Comparison of ENCODE assay signal across 19 cellular contexts in genomic region chr1:8335246-8335645, GRCh38. TPM values are rescaled to one million over a fixed set of nuclear protein-coding genes. Genes with fewer than 3 reads are reported as not detected.
A peak's percentile ranks its signal among the peaks of the same experiment; 100 is the strongest.
DNase-seq lines count a peak whose midpoint lies in the region; ATAC-seq and TF ChIP-seq lines count a peak whose summit lies in the region.
"Had no signal": no experiment of that assay in that cellular context is flagged by ENCODE, and none has a peak within 500 bp of the region (broad histone marks: within the 10 kb centered on the region; RNA-seq: fewer than 3 reads in every experiment).

No MANE protein-coding gene starts in this region.

- H3K4me1 ChIP-seq in lower lobe of right lung (no peaks in the 10 kb centered on the region), osteoblast (ENCODE audit: insufficient read depth, low read length) (no peaks in the 10 kb centered on the region)
- H3K4me1 ChIP-seq: BE2C, BLaER1, Caco-2 had no signal

- no peaks in the 10 kb centered on the region for H3K36me3 ChIP-seq in H7 (replicated peaks; ENCODE audit: control insufficient read depth, insufficient read depth, low read length)
- H3K36me3 ChIP-seq in lower lobe of right lung = no peaks in the 10 kb centered on the region
- no peaks in the 10 kb centered on the region for H3K36me3 ChIP-seq in osteoblast (ENCODE audit: insufficient read depth, low read length)
- H3K36me3 ChIP-seq: BE2C had no signal

- no peak overlapping the region for H2AFZ ChIP-seq in osteoblast (ENCODE audit: low read length)

- H3K4me3 ChIP-seq in H7 (ENCODE audit: insufficient read depth, low read depth, low read length) (no peak overlapping the region), lower lobe of right lung (no peak overlapping the region), osteoblast (ENCODE audit: insufficient read depth, low read length) (no peak overlapping the region)
- H3K4me3 ChIP-seq: BLaER1 had no signal

- H3K27ac ChIP-seq in lower lobe of right lung (no peak overlapping the region), osteoblast (ENCODE audit: low read depth, low read length) (no peak overlapping the region)
- H3K27ac ChIP-seq: BLaER1 had no signal

- TF ChIP-seq CTCF in lower lobe of right lung (IDR thresholded peaks at IDR 0.05) (no peak), osteoblast (IDR thresholded peaks at IDR 0.05; ENCODE audit: extremely low read depth, low read depth, low read length) (no peak)

- DNase-seq in H7 (peak; percentile 59), islet precursor cell (peak; percentile 43), lower lobe of right lung (peak; percentile 40), osteoblast (ENCODE audit: insufficient read length, low spot score, missing footprints) (peak; percentile 54), NCI-H2196 (lab: John Stamatoyannopoulos, UW; ENCODE audit: unreplicated experiment) (no peak), NOMO-1 (lab: John Stamatoyannopoulos, UW; ENCODE audit: unreplicated experiment in 2 of 2) (no peak), NCI-H187 (lab: John Stamatoyannopoulos, UW) (no peak), foreskin melanocyte (no peak)
- DNase-seq: 8988T; ACHN; BE2C; C1 segment of cervical spinal cord; Caco-2; Calu3; CD4-positive, alpha-beta memory T cell; CD4-positive, CD25-positive, alpha-beta regulatory T cell; DMS79 treated with DMSO at 0.1 percent for 48 hours; GF-D8 had no signal

- H3K27me3 ChIP-seq in H7 (ENCODE audit: control insufficient read depth, insufficient read depth, low read length) = no peaks in the 10 kb centered on the region
- H3K27me3 ChIP-seq in lower lobe of right lung (ENCODE audit: low read depth) = no peaks in the 10 kb centered on the region
- H3K27me3 ChIP-seq in osteoblast (ENCODE audit: insufficient read depth, low read length) = no peaks in the 10 kb centered on the region
- H3K27me3 ChIP-seq: BE2C, BLaER1 had no signal

- intact Hi-C loops in lower lobe of right lung (cut with DNase I) = no loop called here

- peak in 1 of 2 donors; percentile 20 for ATAC-seq in lower lobe of right lung

- no peaks in the 10 kb centered on the region for H3K79me2 ChIP-seq in osteoblast (ENCODE audit: insufficient read depth, low read length)

- H3K4me2 ChIP-seq in osteoblast (ENCODE audit: insufficient read depth, low read length) = no peak overlapping the region
- H3K4me2 ChIP-seq: BLaER1 had no signal

- H4K20me1 ChIP-seq in osteoblast (ENCODE audit: insufficient read depth, low read length) = no peaks in the 10 kb centered on the region
- H4K20me1 ChIP-seq: BLaER1 had no signal

- H3K9me3 ChIP-seq in lower lobe of right lung (no peaks in the 10 kb centered on the region), osteoblast (ENCODE audit: low read depth, low read length) (no peaks in the 10 kb centered on the region)
- H3K9me3 ChIP-seq: BE2C, Caco-2 had no signal

RNA-seq across cellular contexts. Expression of gene SLC45A1, which starts 17.3 kb away (rescaled TPM):
- 0.90 and 1.0 TPM in 2 replicates for total RNA-seq in H7 (2014; rRNA removed; shearing (Covaris generic))
- total RNA-seq in lower lobe of right lung = 0.92 TPM
- total RNA-seq in osteoblast = 1.8 and 2.4 TPM in 2 replicates

Comparison
In these comparisons a context has a peak if more than half of its experiments do, and no peak if none do; other contexts are left out.
1. DNase-seq: peak in H7 (single experiment), islet precursor cell (single experiment), lower lobe of right lung (single experiment) and osteoblast (single experiment); none in NCI-H2196 (single experiment), NOMO-1 (0 of 2), NCI-H187 (0 of 2) and foreskin melanocyte (single experiment).